Comparison of ENCODE assay signal across 13 cellular contexts in the genomic region with DNA sequence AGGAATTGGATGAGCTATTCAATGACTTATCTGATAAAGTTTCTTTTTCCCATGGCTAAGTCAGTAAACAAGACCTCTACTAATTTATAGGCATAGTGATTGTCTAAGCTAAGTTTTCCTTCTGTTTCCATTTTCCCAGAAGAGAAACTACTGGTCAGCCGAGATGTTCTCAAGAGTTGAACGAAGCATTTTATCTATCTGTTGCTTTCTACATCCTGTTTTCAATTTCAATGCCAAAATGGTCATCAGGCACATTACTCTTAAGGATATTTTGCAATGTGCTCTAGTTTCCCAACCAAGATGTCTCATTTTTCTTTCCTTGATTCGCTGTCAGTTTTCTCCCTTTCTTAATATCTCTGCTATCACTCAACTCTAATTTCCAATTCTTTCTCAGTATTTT.
A peak's percentile ranks its signal among the peaks of the same experiment; 100 is the strongest.
DNase-seq lines count a peak whose midpoint lies in the region; ATAC-seq, FAIRE-seq and TF ChIP-seq lines count a peak whose summit lies in the region.
"Had no signal": no experiment of that assay in that cellular context is flagged by ENCODE, and none has a peak within 500 bp of the region (broad histone marks: within the 10 kb centered on the region; RNA-seq: fewer than 3 reads in every experiment).

No MANE protein-coding gene starts in this region.

- peaks cover 2 to 15% (median 10%) of the 10 kb centered on the region in 3 donors for H3K36me3 Mint-ChIP-seq in naive thymus-derived CD8-positive, alpha-beta T cell

- peaks cover 0 to 13% (median 3%) of the 10 kb centered on the region in 4 donors for H3K4me1 Mint-ChIP-seq in naive thymus-derived CD8-positive, alpha-beta T cell

- POLR2A ChIA-PET in K562 (lab: Yijun Ruan, JAX), result interaction anchor here (0.7 to 1.1 kb wide), 3 partner anchors 8 to 11 kb away, joined by 3 to 4 read pairs (median 3); no protein-coding TSS in a partner anchor
- POLR2A ChIA-PET in naive thymus-derived CD8-positive, alpha-beta T cell (lab: Charles Lee), result no interaction called here

- TF ChIP-seq CTCF in K562 (IDR thresholded peaks at IDR 0.05 in 2 of 3, conservative IDR thresholded peaks at IDR 0.05 in 1 of 3; ENCODE audit: insufficient read depth in 2 of 3, low read depth in 1 of 3, low read length in 3 of 3) (no peak), upper lobe of right lung (IDR thresholded peaks at IDR 0.05) (no peak)

- no peak overlapping the region for H3K9ac ChIP-seq in K562 (ENCODE audit: insufficient read depth in 1 of 2, low read depth in 2 of 2, low read length in 2 of 2)

- no peaks in the 10 kb centered on the region for H3K9me1 ChIP-seq in K562 (ENCODE audit: control insufficient read depth, insufficient read depth, low read length)

- no peak overlapping the region for H3K27ac ChIP-seq in K562 (ENCODE audit: extremely low read depth, low read depth, low read length)
- peak overlapping the region; percentile 52 for H3K27ac ChIP-seq in upper lobe of right lung
- H3K27ac ChIP-seq: thoracic aorta had no signal

- H2AFZ ChIP-seq in K562 (ENCODE audit: low read depth, low read length), result peak overlapping the region; percentile 33; the same call in 1 of the 2 replicates

- H3K27me3 ChIP-seq in K562 (ENCODE audit: control insufficient read depth in 2 of 2, insufficient read depth in 2 of 2, low read length in 2 of 2), result no peaks in the 10 kb centered on the region
- no peaks in the 10 kb centered on the region for H3K27me3 ChIP-seq in upper lobe of right lung

- no peak overlapping the region for H3K4me2 ChIP-seq in K562 (ENCODE audit: insufficient read depth, low read length)

- TF ChIP-seq EP300 in K562 (IDR thresholded peaks at IDR 0.05; ENCODE audit: low read length), result no peak

- H3K36me3 ChIP-seq in K562 (ENCODE audit: control insufficient read depth, insufficient read depth, low read length) (no peaks in the 10 kb centered on the region), upper lobe of right lung (no peaks in the 10 kb centered on the region)
- H3K36me3 ChIP-seq: thoracic aorta had no signal

- H3K27ac Mint-ChIP-seq in naive thymus-derived CD8-positive, alpha-beta T cell, result peak overlapping the region in 1 of 10 donors; percentile 1

- intact Hi-C loops in K562 (cut with micrococcal nuclease), result no loop called here
- intact Hi-C loops in upper lobe of right lung (cut with DNase I), result no loop called here

- TF ChIP-seq RAD21 in K562 (CRISPR knock-in tag; conservative IDR thresholded peaks at IDR 0.05 in 1 of 2, IDR thresholded peaks at IDR 0.05 in 1 of 2), result no peak

- H3K79me2 ChIP-seq in K562 (ENCODE audit: control insufficient read depth, insufficient read depth, low read length), result no peaks in the 10 kb centered on the region

- no peaks in the 10 kb centered on the region for H4K20me1 ChIP-seq in K562 (replicated peaks; ENCODE audit: control insufficient read depth, insufficient read depth, low read length)

- no TSS peak for BruUV-seq in K562 (replicated peaks; lab: Mats Ljungman, UMichigan)

- no peaks in the 10 kb centered on the region; a peak in 1 of 5 replicates for H3K4me1 ChIP-seq in K562 (replicated peaks in 1 of 2; ENCODE audit: control insufficient read depth in 2 of 2, insufficient read depth in 2 of 2, low read length in 2 of 2)
- H3K4me1 ChIP-seq in upper lobe of right lung, result peaks cover 17% of the 10 kb centered on the region

- 10% methylated on average over 3 of the region's 3 CpGs for WGBS in K562 (ENCODE audit: insufficient coverage, low coverage, missing lambda C conversion rate)

- no peak for TF ChIP-seq POLR2A in K562 (conservative IDR thresholded peaks at IDR 0.05)

- FAIRE-seq in K562 (lab: Jason Lieb, UNC), result no peak

- H3K4me3 Mint-ChIP-seq in naive thymus-derived CD8-positive, alpha-beta T cell, result no peak overlapping the region

- H3K9me3 ChIP-seq in K562 (replicated peaks; ENCODE audit: control insufficient read depth, insufficient read depth, low read depth, low read length) (no peaks in the 10 kb centered on the region), upper lobe of right lung (peaks cover 8% of the 10 kb centered on the region)
- H3K9me3 ChIP-seq: thoracic aorta had no signal

- CTCF ChIA-PET in K562 (lab: Yijun Ruan, JAX; ENCODE audit: low intra/inter-chr PET ratio), result no interaction called here

- in situ Hi-C loops in K562 (cut with MboI), result no loop called here

- no peak overlapping the region for H3K4me3 ChIP-seq in K562
- no peak overlapping the region for H3K4me3 ChIP-seq in upper lobe of right lung
- H3K4me3 ChIP-seq: thoracic aorta had no signal

- DNase-seq in SIG-M5 treated with dmso at 0.1 percent for 504 hours (lab: John Stamatoyannopoulos, UW; ENCODE audit: unreplicated experiment), result peak; percentile 21
- DNase-seq in SIG-M5 (lab: John Stamatoyannopoulos, UW), result no peak
- no peak for DNase-seq in K562 (ENCODE audit: extremely low read depth in 1 of 4, low spot score in 3 of 4)
- DNase-seq in iris pigment epithelial cell (ENCODE audit: low read depth), result peak; percentile 91
- DNase-seq in upper lobe of right lung, result no peak
- no peak for DNase-seq in HT-29 (ENCODE audit: low spot score)
- no peak for DNase-seq in naive thymus-derived CD8-positive, alpha-beta T cell
- DNase-seq: 8988T; effector CD8-positive, alpha-beta T cell; midbrain; NCI-H2171 treated with DMSO at 0.1 percent for 48 hours had no signal

- H3K27me3 Mint-ChIP-seq in naive thymus-derived CD8-positive, alpha-beta T cell, result peaks cover 0 to 2% (median 0%) of the 10 kb centered on the region in 5 donors

- H3K9me3 Mint-ChIP-seq in naive thymus-derived CD8-positive, alpha-beta T cell, result peaks cover 0 to 8% (median 0%) of the 10 kb centered on the region in 9 donors

- no peak for ATAC-seq in K562
- no peak for ATAC-seq in upper lobe of right lung
- no peak for ATAC-seq in GM21529 (IDR thresholded peaks at IDR 0.05; ENCODE audit: unreplicated experiment)
- no peak for ATAC-seq in naive thymus-derived CD8-positive, alpha-beta T cell

TF ChIP-seq in K562, 482 proteins besides CTCF, POLR2A, EP300 and RAD21:
- TF ChIP-seq CEBPB (tag; IDR thresholded peaks at IDR 0.05) (0 out of 2 replicates have a peak, but pooled peaks have one; percentile 8), THRAP3 (IDR thresholded peaks at IDR 0.05; ENCODE audit: borderline replicate concordance) (no peak)

Comparison
In these comparisons a context has a peak if more than half of its experiments do, and no peak if none do; other contexts are left out.
1. DNase-seq: peak in SIG-M5 treated with dmso at 0.1 percent for 504 hours (single experiment) and iris pigment epithelial cell (single experiment); none in SIG-M5 (single experiment), K562 (0 of 4), upper lobe of right lung (single experiment), HT-29 (single experiment) and naive thymus-derived CD8-positive, alpha-beta T cell (0 of 10).